Comparison of ENCODE assay signal across 5 cellular contexts in genomic region chr7:104034679-104035078, GRCh38. TPM values are rescaled to one million over a fixed set of nuclear protein-coding genes. Genes with fewer than 3 reads are reported as not detected.
"Had no signal": no experiment of that assay in that cellular context is flagged by ENCODE, and none has a peak within 500 bp of the region (broad histone marks: within the 10 kb centered on the region; RNA-seq: fewer than 3 reads in every experiment).

No MANE protein-coding gene starts in this region.

- H3K36me3 Mint-ChIP-seq: IgD-negative memory B cell had no signal

- DNase-seq: H9, HCEC 1CT had no signal

- H3K9me3 Mint-ChIP-seq: GM23338 had no signal

- H2AFZ ChIP-seq: GM23338 had no signal

- H3K27ac Mint-ChIP-seq: GM23338, H9, IgD-negative memory B cell had no signal

- H3K4me3 Mint-ChIP-seq: GM23338, H9 had no signal

- H3K4me1 Mint-ChIP-seq: GM23338, H9, IgD-negative memory B cell had no signal

- H3K4me3 ChIP-seq: GM23338 had no signal

- ATAC-seq: GM23338 had no signal

- H3K4me2 ChIP-seq: GM23338 had no signal

RNA-seq across cellular contexts. Expression of gene RELN, which starts 45.2 kb away (rescaled TPM):
- total RNA-seq: HT-29 had no signal
- polyA plus RNA-seq: IgD-negative memory B cell had no signal
